ENCODE assay signal across 8 cellular contexts in the genomic region with DNA sequence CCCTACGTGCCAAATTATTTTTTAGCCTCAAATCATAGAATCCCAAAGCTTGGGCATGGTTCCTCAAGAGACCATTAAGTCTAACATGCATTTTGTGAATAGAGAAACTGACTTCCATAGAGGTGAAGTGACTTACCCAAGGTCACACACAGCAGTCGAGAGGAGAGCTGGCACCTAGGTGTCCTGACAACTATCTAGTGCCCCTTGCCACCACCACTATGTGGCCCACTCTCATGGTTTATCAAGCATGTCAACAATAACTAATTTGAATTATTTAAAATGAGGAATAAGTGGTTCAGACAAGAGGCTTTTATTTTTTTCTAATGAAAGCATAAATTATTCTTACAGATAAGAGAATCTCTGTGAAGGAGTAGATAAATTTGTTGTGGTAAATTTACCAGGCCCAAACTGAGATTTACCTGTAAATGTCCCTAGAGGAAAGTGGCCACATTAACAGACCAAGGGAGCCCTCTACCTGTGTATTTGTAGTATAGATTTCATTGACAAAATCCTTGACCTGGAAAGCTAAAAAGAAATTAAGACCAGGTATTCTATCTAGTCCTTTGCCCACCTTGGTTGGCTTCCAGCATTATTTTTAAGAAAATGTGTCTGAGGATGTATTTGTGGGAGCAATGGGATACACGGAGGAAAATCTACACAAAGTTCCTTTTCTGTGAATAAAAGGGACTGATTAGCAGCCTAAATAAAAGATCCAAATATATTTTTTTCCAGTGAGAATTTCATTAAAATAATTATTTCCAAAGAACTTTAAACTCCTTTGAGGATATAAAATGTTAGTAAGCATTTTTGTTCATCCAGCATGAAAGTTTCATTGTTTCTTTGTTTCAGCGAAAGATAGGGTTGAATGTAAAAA. TPM values are rescaled to one million over a fixed set of nuclear protein-coding genes. Genes with fewer than 3 reads are reported as not detected.
DNase-seq lines count a peak whose midpoint lies in the region; ATAC-seq and TF ChIP-seq lines count a peak whose summit lies in the region.

No MANE protein-coding gene starts in this region.

- no peak overlapping the region for H3K4me3 ChIP-seq in left lung

- H3K27me3 Mint-ChIP-seq in natural killer cell (ENCODE audit: low read depth in 2 of 2): no peaks in the 10 kb centered on the region
- H3K27me3 Mint-ChIP-seq in natural killer cell treated with Interleukin-12 subunit alpha and Interleukin-12 subunit beta and Interleukin-15 and Interleukin-18, amount 100 ng/mL, for 72 hours: peaks cover 0 to 4% of the 10 kb centered on the region in 2 donors

- DNase-seq in natural killer cell (no peak), NCI-H1417 treated with DMSO at 0.1 percent for 48 hours (lab: John Stamatoyannopoulos, UW) (peak; percentile 24), astrocyte of the hippocampus (ENCODE audit: low read depth, low spot score) (peak; percentile 59), left lung (no peak)
- DNase-seq in natural killer cell treated with Interleukin-12 subunit alpha and Interleukin-12 subunit beta and Interleukin-15 and Interleukin-18, amount 100 ng/mL, for 72 hours (ENCODE audit: low spot score): no peak
- no peak for DNase-seq in effector CD4-positive, alpha-beta T cell

- no peaks in the 10 kb centered on the region for H3K9me3 Mint-ChIP-seq in natural killer cell
- no peaks in the 10 kb centered on the region for H3K9me3 Mint-ChIP-seq in natural killer cell treated with Interleukin-12 subunit alpha and Interleukin-12 subunit beta and Interleukin-15 and Interleukin-18, amount 100 ng/mL, for 72 hours

- no peak overlapping the region for H3K27ac Mint-ChIP-seq in natural killer cell
- no peak overlapping the region for H3K27ac Mint-ChIP-seq in natural killer cell treated with Interleukin-12 subunit alpha and Interleukin-12 subunit beta and Interleukin-15 and Interleukin-18, amount 100 ng/mL, for 72 hours

- H3K4me1 ChIP-seq in left lung: no peaks in the 10 kb centered on the region

- no peaks in the 10 kb centered on the region for H3K36me3 ChIP-seq in left lung

- ATAC-seq in natural killer cell (peak in 2 of 3 donors; percentile 38 to 57), left lung (peak; percentile 72), GM21526 (IDR thresholded peaks at IDR 0.05; ENCODE audit: low FRiP score, unreplicated experiment) (no peak), HG02840 (IDR thresholded peaks at IDR 0.05; ENCODE audit: low FRiP score, unreplicated experiment) (no peak)
- no peak for ATAC-seq in natural killer cell treated with Interleukin-12 subunit alpha and Interleukin-12 subunit beta and Interleukin-15 and Interleukin-18, amount 100 ng/mL, for 72 hours

- H3K4me1 Mint-ChIP-seq in natural killer cell: no peaks in the 10 kb centered on the region
- no peaks in the 10 kb centered on the region for H3K4me1 Mint-ChIP-seq in natural killer cell treated with Interleukin-12 subunit alpha and Interleukin-12 subunit beta and Interleukin-15 and Interleukin-18, amount 100 ng/mL, for 72 hours (ENCODE audit: low read depth in 2 of 2)

- no peaks in the 10 kb centered on the region for H3K36me3 Mint-ChIP-seq in natural killer cell
- no peaks in the 10 kb centered on the region for H3K36me3 Mint-ChIP-seq in natural killer cell treated with Interleukin-12 subunit alpha and Interleukin-12 subunit beta and Interleukin-15 and Interleukin-18, amount 100 ng/mL, for 72 hours

- no peaks in the 10 kb centered on the region for H3K9me3 ChIP-seq in left lung

- H3K27me3 ChIP-seq in left lung: no peaks in the 10 kb centered on the region

- TF ChIP-seq CTCF in natural killer cell (IDR thresholded peaks at IDR 0.05): peak; percentile 71
- peak in 1 of 2 donors; percentile 37 for TF ChIP-seq CTCF in left lung (IDR thresholded peaks at IDR 0.05)

- H3K27ac ChIP-seq in left lung: no peak overlapping the region

- intact Hi-C loops in natural killer cell (cut with micrococcal nuclease) (loop anchor here (1.0 kb wide), 1 partner anchor 357 kb away; no protein-coding TSS in a partner anchor), left lung (cut with DNase I) (loop anchor here in 1 of 2 donors (10.0 kb wide), 1 partner anchor 359 kb away; no protein-coding TSS in a partner anchor)

- H3K4me3 Mint-ChIP-seq in natural killer cell: no peak overlapping the region
- no peak overlapping the region for H3K4me3 Mint-ChIP-seq in natural killer cell treated with Interleukin-12 subunit alpha and Interleukin-12 subunit beta and Interleukin-15 and Interleukin-18, amount 100 ng/mL, for 72 hours

RNA-seq across cellular contexts. Expression of a gene that starts 49.1 kb away (rescaled TPM):
- total RNA-seq in natural killer cell (1 to 10 TPM in 1 of 3 donors, under 1 TPM in 2; 0.78 to 1.4 (median 0.86) TPM), left lung (1 to 10 TPM; 1.6 to 3.2 TPM)
- total RNA-seq in natural killer cell treated with Interleukin-12 subunit alpha and Interleukin-12 subunit beta and Interleukin-15 and Interleukin-18, amount 100 ng/mL, for 72 hours: 1 to 10 TPM in 1 of 2 donors, under 1 TPM in 1; 0.10 to 2.7 TPM

RNA-seq across cellular contexts. Expression of a gene that starts 49.3 kb away (rescaled TPM):
- total RNA-seq in natural killer cell (10 to 100 TPM; 41.1 to 44.3 (median 42.5) TPM), left lung (10 to 100 TPM; 35.5 to 42.4 TPM)
- total RNA-seq in natural killer cell treated with Interleukin-12 subunit alpha and Interleukin-12 subunit beta and Interleukin-15 and Interleukin-18, amount 100 ng/mL, for 72 hours: 10 to 100 TPM; 50.5 TPM

Comparison
In these comparisons a context has a peak if more than half of its experiments do, and no peak if none do; other contexts are left out.
1. ATAC-seq: peak in natural killer cell (2 of 3) and left lung (single experiment); none in natural killer cell treated with Interleukin-12 subunit alpha and Interleukin-12 subunit beta and Interleukin-15 and Interleukin-18, amount 100 ng/mL, for 72 hours (0 of 2), GM21526 (single experiment) and HG02840 (single experiment).
2. DNase-seq: peak in NCI-H1417 treated with DMSO at 0.1 percent for 48 hours (single experiment) and astrocyte of the hippocampus (single experiment); none in natural killer cell (single experiment), natural killer cell treated with Interleukin-12 subunit alpha and Interleukin-12 subunit beta and Interleukin-15 and Interleukin-18, amount 100 ng/mL, for 72 hours (single experiment), left lung (0 of 2) and effector CD4-positive, alpha-beta T cell (single experiment).